ENCODE assay signal across 14 cellular contexts in genomic region chr6:4371207-4371921, GRCh38.
DNase-seq lines count a peak whose midpoint lies in the region; ATAC-seq, FAIRE-seq and TF ChIP-seq lines count a peak whose summit lies in the region.
"Had no signal": no experiment of that assay in that cellular context is flagged by ENCODE, and none has a peak within 500 bp of the region (broad histone marks: within the 10 kb centered on the region; RNA-seq: fewer than 3 reads in every experiment).

No MANE protein-coding gene starts in this region.

- dilution Hi-C loops in endothelial cell of umbilical vein (cut with MboI; ENCODE audit: extremely low pct_ligation_motif_present, low sequenced_read_pairs): no loop called here

- H3K27ac ChIP-seq in endothelial cell of umbilical vein (ENCODE audit: insufficient read depth, low read depth, low read length) (no peak overlapping the region), upper lobe of right lung (no peak overlapping the region)
- H3K27ac ChIP-seq: upper lobe of left lung had no signal

- H3K27ac Mint-ChIP-seq in stimulated activated memory B cell treated with anti-CD40 and anti-IgM and Interleukin-4, amounts not matched to agents 10 μg/mL and 1 μg/mL and 100 μg/mL, for 72 hours: no peak overlapping the region
- H3K27ac Mint-ChIP-seq: activated CD8-positive, alpha-beta T cell treated with anti-CD3 and anti-CD28 coated beads, Interleukin-2, amount 10 ng/mL, durations not matched to agents 7 days and 5 days; activated naive CD4-positive, alpha-beta T cell treated with anti-CD3 and anti-CD28 coated beads for 36 hours; B cell; H9 had no signal

- no peaks in the 10 kb centered on the region for H3K79me2 ChIP-seq in endothelial cell of umbilical vein (ENCODE audit: control insufficient read depth, insufficient read depth, low read length)

- H3K9me3 Mint-ChIP-seq in stimulated activated memory B cell treated with anti-CD40 and anti-IgM and Interleukin-4, amounts not matched to agents 10 μg/mL and 1 μg/mL and 100 μg/mL, for 72 hours: no peaks in the 10 kb centered on the region
- H3K9me3 Mint-ChIP-seq: activated naive CD4-positive, alpha-beta T cell treated with anti-CD3 and anti-CD28 coated beads for 36 hours had no signal

- ATAC-seq in stimulated activated memory B cell treated with anti-CD40 and anti-IgM and Interleukin-4, amounts not matched to agents 10 μg/mL and 1 μg/mL and 100 μg/mL, for 72 hours: no peak
- no peak for ATAC-seq in GM21528 (IDR thresholded peaks at IDR 0.05; ENCODE audit: low FRiP score, unreplicated experiment)
- ATAC-seq in GM18520 (IDR thresholded peaks at IDR 0.05; ENCODE audit: unreplicated experiment): no peak
- no peak for ATAC-seq in upper lobe of right lung
- ATAC-seq: activated CD8-positive, alpha-beta T cell treated with anti-CD3 and anti-CD28 coated beads, Interleukin-2, amount 10 ng/mL, durations not matched to agents 7 days and 5 days had no signal

- POLR2A ChIA-PET in endothelial cell of umbilical vein (lab: Charles Lee): no interaction called here

- H3K9ac ChIP-seq in endothelial cell of umbilical vein (replicated peaks; ENCODE audit: extremely low read depth, insufficient read depth, low read length): no peak overlapping the region

- no peak for FAIRE-seq in endothelial cell of umbilical vein (lab: Jason Lieb, UNC)

- no peak for TF ChIP-seq CTCF in endothelial cell of umbilical vein (IDR thresholded peaks at IDR 0.05; ENCODE audit: extremely low read depth in 1 of 2, insufficient read depth in 1 of 2, low read depth in 1 of 2, low read length in 2 of 2)
- no peak for TF ChIP-seq CTCF in upper lobe of right lung (IDR thresholded peaks at IDR 0.05)

- no TSS peak for BruUV-seq in endothelial cell of umbilical vein (replicated peaks; lab: Mats Ljungman, UMichigan)

- no peak overlapping the region for H2AFZ ChIP-seq in endothelial cell of umbilical vein (ENCODE audit: low read depth, low read length)

- H3K4me2 ChIP-seq in endothelial cell of umbilical vein (ENCODE audit: insufficient read depth, low read length): no peak overlapping the region

- H3K4me3 ChIP-seq in endothelial cell of umbilical vein (replicated peaks in 1 of 3; ENCODE audit: insufficient read depth in 1 of 3, low read depth in 1 of 3, low read length in 3 of 3) (no peak overlapping the region), upper lobe of right lung (no peak overlapping the region)
- H3K4me3 ChIP-seq: upper lobe of left lung had no signal

- no peaks in the 10 kb centered on the region for H3K4me1 ChIP-seq in endothelial cell of umbilical vein (ENCODE audit: control insufficient read depth, extremely low read depth, insufficient read depth, low read length)
- H3K4me1 ChIP-seq in upper lobe of right lung: no peaks in the 10 kb centered on the region
- H3K4me1 ChIP-seq: upper lobe of left lung had no signal

- H3K36me3 Mint-ChIP-seq in stimulated activated memory B cell treated with anti-CD40 and anti-IgM and Interleukin-4, amounts not matched to agents 10 μg/mL and 1 μg/mL and 100 μg/mL, for 72 hours: no peaks in the 10 kb centered on the region

- peaks cover 43% of the 10 kb centered on the region for H3K27me3 Mint-ChIP-seq in stimulated activated memory B cell treated with anti-CD40 and anti-IgM and Interleukin-4, amounts not matched to agents 10 μg/mL and 1 μg/mL and 100 μg/mL, for 72 hours

- H4K20me1 ChIP-seq in endothelial cell of umbilical vein (replicated peaks; ENCODE audit: control insufficient read depth, extremely low read depth, insufficient read depth, low read length): no peaks in the 10 kb centered on the region

- no peaks in the 10 kb centered on the region for H3K36me3 ChIP-seq in endothelial cell of umbilical vein (ENCODE audit: control insufficient read depth in 2 of 2, extremely low read depth in 1 of 2, insufficient read depth in 2 of 2, low read length in 2 of 2)
- H3K36me3 ChIP-seq in upper lobe of right lung: no peaks in the 10 kb centered on the region
- H3K36me3 ChIP-seq: upper lobe of left lung had no signal

- H3K9me3 ChIP-seq in endothelial cell of umbilical vein (replicated peaks; ENCODE audit: control insufficient read depth, insufficient read depth, low read length) (no peaks in the 10 kb centered on the region), upper lobe of right lung (no peaks in the 10 kb centered on the region)
- H3K9me3 ChIP-seq: upper lobe of left lung had no signal

- H3K4me3 Mint-ChIP-seq in stimulated activated memory B cell treated with anti-CD40 and anti-IgM and Interleukin-4, amounts not matched to agents 10 μg/mL and 1 μg/mL and 100 μg/mL, for 72 hours: no peak overlapping the region
- H3K4me3 Mint-ChIP-seq: activated CD8-positive, alpha-beta T cell treated with anti-CD3 and anti-CD28 coated beads, Interleukin-2, amount 10 ng/mL, durations not matched to agents 7 days and 5 days; activated naive CD4-positive, alpha-beta T cell treated with anti-CD3 and anti-CD28 coated beads for 36 hours; B cell; H9 had no signal

- no peak for TF ChIP-seq POLR2A in endothelial cell of umbilical vein (IDR thresholded peaks at IDR 0.05; ENCODE audit: low read depth, low read length)

- peaks cover 6% of the 10 kb centered on the region for H3K4me1 Mint-ChIP-seq in stimulated activated memory B cell treated with anti-CD40 and anti-IgM and Interleukin-4, amounts not matched to agents 10 μg/mL and 1 μg/mL and 100 μg/mL, for 72 hours
- H3K4me1 Mint-ChIP-seq: B cell had no signal

- H3K27me3 ChIP-seq in endothelial cell of umbilical vein (ENCODE audit: control insufficient read depth in 2 of 2, insufficient read depth in 2 of 2, low read length in 2 of 2) (no peaks in the 10 kb centered on the region), upper lobe of right lung (no peaks in the 10 kb centered on the region)
- H3K27me3 ChIP-seq: upper lobe of left lung had no signal

- peak; percentile 75 for DNase-seq in AG08395 (ENCODE audit: low spot score)
- DNase-seq in M059J (ENCODE audit: low read depth): peak; percentile 98
- DNase-seq in endothelial cell of umbilical vein (ENCODE audit: low read depth, low spot score): peak; percentile 18
- DNase-seq in myocyte (ENCODE audit: low read depth): peak; percentile 92
- DNase-seq in upper lobe of right lung: no peak
- DNase-seq: activated CD8-positive, alpha-beta T cell treated with anti-CD3 and anti-CD28 coated beads, Interleukin-2, amount 10 ng/mL, durations not matched to agents 7 days and 5 days; activated naive CD4-positive, alpha-beta T cell treated with anti-CD3 and anti-CD28 coated beads for 36 hours; H9; head of caudate nucleus; upper lobe of left lung had no signal

- H3K9me1 ChIP-seq in endothelial cell of umbilical vein (replicated peaks; ENCODE audit: control insufficient read depth, extremely low read depth, insufficient read depth, low read length): no peaks in the 10 kb centered on the region

- CTCF ChIA-PET in endothelial cell of umbilical vein (lab: Charles Lee): interaction anchor here (0.6 to 1.1 kb wide), 2 partner anchors 25 to 229 kb away, joined by 3 read pairs; no protein-coding TSS in a partner anchor

- intact Hi-C loops in endothelial cell of umbilical vein (cut with micrococcal nuclease) (no loop called here), upper lobe of right lung (cut with DNase I) (no loop called here)

TF ChIP-seq in endothelial cell of umbilical vein, 7 proteins besides CTCF, POLR2A, EP300 and RAD21:
- TF ChIP-seq FOS (IDR thresholded peaks at IDR 0.05; ENCODE audit: borderline replicate concordance, insufficient read depth, low read length) (no peak), GATA2 (IDR thresholded peaks at IDR 0.05; ENCODE audit: insufficient read depth, insufficient read length, low read depth, low read length) (no peak), EZH2 (IDR thresholded peaks at IDR 0.05; ENCODE audit: borderline replicate concordance, low read depth, low read length, severe bottlenecking) (no peak), JUN (IDR thresholded peaks at IDR 0.05; ENCODE audit: borderline replicate concordance, insufficient read depth, insufficient read length, low read depth) (no peak), MYC (IDR thresholded peaks at IDR 0.05; ENCODE audit: low read depth, low read length) (no peak), POLR2AphosphoS5 (IDR thresholded peaks at IDR 0.05; ENCODE audit: insufficient read depth, low read depth, low read length) (no peak)
- TF ChIP-seq, protein P1, sequence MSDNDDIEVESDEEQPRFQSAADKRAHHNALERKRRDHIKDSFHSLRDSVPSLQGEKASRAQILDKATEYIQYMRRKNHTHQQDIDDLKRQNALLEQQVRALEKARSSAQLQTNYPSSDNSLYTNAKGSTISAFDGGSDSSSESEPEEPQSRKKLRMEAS (IDR thresholded peaks at IDR 0.05; ENCODE audit: insufficient read depth, insufficient read length): no peak
